12 cellular contexts compared by ENCODE assay signal in genomic region chr12:73390256-73390655, GRCh38.
A peak's percentile ranks its signal among the peaks of the same experiment; 100 is the strongest.
DNase-seq lines count a peak whose midpoint lies in the region; ATAC-seq and TF ChIP-seq lines count a peak whose summit lies in the region.
"Had no signal": no experiment of that assay in that cellular context is flagged by ENCODE, and none has a peak within 500 bp of the region (broad histone marks: within the 10 kb centered on the region; RNA-seq: fewer than 3 reads in every experiment).

No MANE protein-coding gene starts in this region.

- H3K27me3 ChIP-seq in KMS-11 (ENCODE audit: insufficient read depth, low read depth) (no peaks in the 10 kb centered on the region), OCI-LY3 (ENCODE audit: low read depth, low read length) (no peaks in the 10 kb centered on the region), right lobe of liver (no peaks in the 10 kb centered on the region)

- no peak overlapping the region for H3K4me3 ChIP-seq in KMS-11 (IDR thresholded peaks at IDR 0.05; ENCODE audit: insufficient read depth, low read depth, low read length)
- no peak overlapping the region for H3K4me3 ChIP-seq in OCI-LY3 (ENCODE audit: low read length)
- no peak overlapping the region for H3K4me3 ChIP-seq in right lobe of liver
- H3K4me3 ChIP-seq: HAP-1 had no signal

- ATAC-seq in right lobe of liver = peak in 3 of 4 donors; percentile 17 to 43 (median 33)
- ATAC-seq in GM18861 (IDR thresholded peaks at IDR 0.05; ENCODE audit: unreplicated experiment) = no peak

- no peak for TF ChIP-seq POLR2A in right lobe of liver (IDR thresholded peaks at IDR 0.05)

- peak overlapping the region; percentile 56 for H2AFZ ChIP-seq in KMS-11 (ENCODE audit: low read depth)
- peak overlapping the region; percentile 84; the same call in 1 of the 2 replicates for H2AFZ ChIP-seq in OCI-LY3 (ENCODE audit: low read depth, low read length)

- H3K4me1 ChIP-seq in KMS-11 (ENCODE audit: low read depth, poor library complexity, severe bottlenecking) = peaks cover 10% of the 10 kb centered on the region
- H3K4me1 ChIP-seq in OCI-LY3 (ENCODE audit: low read length) = no peaks in the 10 kb centered on the region
- peaks cover 0 to 4% (median under 1%) of the 10 kb centered on the region in 4 donors for H3K4me1 ChIP-seq in right lobe of liver
- H3K4me1 ChIP-seq: Caco-2, HAP-1 had no signal

- intact Hi-C loops in right lobe of liver (cut with DNase I) = no loop called here

- no peaks in the 10 kb centered on the region for H3K36me3 ChIP-seq in KMS-11 (ENCODE audit: insufficient read depth)
- H3K36me3 ChIP-seq in OCI-LY3 (replicated peaks; ENCODE audit: low read depth, low read length) = no peaks in the 10 kb centered on the region
- H3K36me3 ChIP-seq in right lobe of liver = no peaks in the 10 kb centered on the region
- H3K36me3 ChIP-seq: HAP-1 had no signal

- H4K20me1 ChIP-seq in KMS-11 (ENCODE audit: insufficient read depth) (no peaks in the 10 kb centered on the region), OCI-LY3 (ENCODE audit: insufficient read depth, low read length) (no peaks in the 10 kb centered on the region)

- 39% methylated on average over 2 of the region's 2 CpGs for WGBS in right lobe of liver (ENCODE audit: insufficient coverage, low coverage, low lambda C conversion rate, missing lambda C conversion rate)

- H3K9ac ChIP-seq in KMS-11 = no peak overlapping the region
- no peak overlapping the region for H3K9ac ChIP-seq in OCI-LY3 (ENCODE audit: low read length)

- H3K9me3 ChIP-seq in OCI-LY3 (ENCODE audit: insufficient read depth, low read length) (no peaks in the 10 kb centered on the region), right lobe of liver (no peaks in the 10 kb centered on the region)
- H3K9me3 ChIP-seq: Caco-2, HAP-1 had no signal

- H3K79me2 ChIP-seq in KMS-11 (ENCODE audit: insufficient read depth, low read depth) = no peaks in the 10 kb centered on the region
- no peaks in the 10 kb centered on the region for H3K79me2 ChIP-seq in OCI-LY3 (ENCODE audit: low read length)

- no peak overlapping the region for H3K27ac ChIP-seq in KMS-11
- no peak overlapping the region for H3K27ac ChIP-seq in OCI-LY3 (ENCODE audit: low read length)
- H3K27ac ChIP-seq in right lobe of liver = no peak overlapping the region
- H3K27ac ChIP-seq: C4-2B had no signal

- TF ChIP-seq CTCF in KMS-11 (conservative IDR thresholded peaks at IDR 0.05; ENCODE audit: low read depth, low read length) = no peak
- TF ChIP-seq CTCF in OCI-LY3 (IDR thresholded peaks at IDR 0.05; ENCODE audit: low read depth, low read length) = no peak
- TF ChIP-seq CTCF in right lobe of liver (IDR thresholded peaks at IDR 0.05) = no peak

- H3K4me2 ChIP-seq in KMS-11 (peak overlapping the region; percentile 41), OCI-LY3 (ENCODE audit: low read length) (no peak overlapping the region)

- DNase-seq in right lobe of liver = no peak
- no peak for DNase-seq in NCI-H774 (lab: John Stamatoyannopoulos, UW)
- no peak for DNase-seq in Ammon's horn (ENCODE audit: low spot score)
- DNase-seq: ACHN; Caco-2; CD4-positive, alpha-beta T cell; KBM-7 had no signal
